In the genomic region with DNA sequence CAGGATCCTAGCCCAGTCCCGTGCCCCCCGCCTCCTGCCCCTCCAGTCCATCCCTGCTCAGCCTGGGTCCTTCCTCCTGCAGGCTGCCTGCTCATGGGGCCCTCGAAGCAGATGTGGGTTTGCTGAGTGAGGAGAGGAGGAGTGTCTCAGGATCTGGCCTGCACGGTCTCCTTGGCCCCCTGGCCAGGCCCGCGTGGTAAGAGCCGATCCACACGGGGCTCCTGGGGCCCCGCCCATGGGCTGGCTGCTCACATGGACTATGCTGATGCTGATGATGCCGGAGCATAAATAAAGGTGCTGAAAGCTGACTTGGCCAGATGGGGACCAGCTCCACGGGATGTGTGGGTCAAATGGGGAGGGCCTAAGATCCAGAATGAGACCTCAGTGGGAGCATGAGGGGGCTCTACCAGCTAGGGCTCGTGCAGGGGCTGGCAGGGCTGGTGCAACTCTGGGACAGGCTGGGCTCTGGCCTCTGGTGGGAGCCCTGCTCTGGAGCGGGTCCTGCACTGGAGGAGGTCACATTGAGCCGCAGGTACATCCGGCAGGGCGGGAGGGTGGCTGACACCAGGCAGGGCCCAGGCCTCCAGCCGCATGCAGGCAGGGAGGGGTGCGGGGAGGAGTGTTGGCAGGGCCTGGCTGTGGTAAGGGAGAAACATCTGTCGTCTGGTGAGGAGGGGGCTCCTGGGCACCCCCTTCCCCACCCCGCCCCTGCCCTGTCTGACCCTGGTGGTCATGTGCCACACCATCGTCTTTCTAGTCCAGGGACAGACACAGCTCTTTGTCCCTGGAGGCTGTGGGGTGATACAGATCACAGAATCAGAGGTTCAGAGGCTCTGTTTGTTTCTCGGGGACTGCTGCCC, we compare ENCODE assay signal across 14 cellular contexts.
DNase-seq lines count a peak whose midpoint lies in the region; ATAC-seq and TF ChIP-seq lines count a peak whose summit lies in the region.
"Had no signal": no experiment of that assay in that cellular context is flagged by ENCODE, and none has a peak within 500 bp of the region (broad histone marks: within the 10 kb centered on the region; RNA-seq: fewer than 3 reads in every experiment).

No MANE protein-coding gene starts in this region.

- H3K4me3 ChIP-seq in SK-N-SH (ENCODE audit: low read depth in 2 of 2, low read length in 1 of 2) (no peak overlapping the region), endodermal cell (ENCODE audit: low read length) (no peak overlapping the region), osteoblast (ENCODE audit: insufficient read depth, low read length) (no peak overlapping the region)

- no peak for TF ChIP-seq RAD21 in SK-N-SH (IDR thresholded peaks at IDR 0.05; ENCODE audit: low read length)

- intact Hi-C loops in CD14-positive monocyte (cut with micrococcal nuclease): no loop called here

- no peaks in the 10 kb centered on the region for H3K27me3 ChIP-seq in SK-N-SH (ENCODE audit: insufficient read depth)
- no peaks in the 10 kb centered on the region for H3K27me3 ChIP-seq in endodermal cell (ENCODE audit: control insufficient read depth, insufficient read depth, low read length, poor library complexity, severe bottlenecking)
- H3K27me3 ChIP-seq in osteoblast (ENCODE audit: insufficient read depth, low read length): no peaks in the 10 kb centered on the region

- H4K20me1 ChIP-seq in SK-N-SH (ENCODE audit: insufficient read depth) (no peaks in the 10 kb centered on the region), osteoblast (ENCODE audit: insufficient read depth, low read length) (no peaks in the 10 kb centered on the region)

- H3K4me1 ChIP-seq in SK-N-SH (ENCODE audit: control insufficient read depth in 1 of 2, insufficient read depth in 2 of 2, low read depth in 1 of 2, low read length in 1 of 2): peaks cover 0 to 12% of the 10 kb centered on the region in 2 experiments; a peak in 1 of 4 replicates
- H3K4me1 ChIP-seq in endodermal cell (ENCODE audit: control insufficient read depth, insufficient read depth, low read length): no peaks in the 10 kb centered on the region
- no peaks in the 10 kb centered on the region for H3K4me1 ChIP-seq in osteoblast (ENCODE audit: insufficient read depth, low read length)

- no peak overlapping the region for H3K4me2 ChIP-seq in SK-N-SH
- H3K4me2 ChIP-seq in osteoblast (ENCODE audit: insufficient read depth, low read length): no peak overlapping the region

- H3K27ac ChIP-seq in SK-N-SH (ENCODE audit: low read depth in 2 of 2, low read length in 1 of 2) (no peak overlapping the region), endodermal cell (ENCODE audit: low read depth, low read length) (no peak overlapping the region), osteoblast (ENCODE audit: low read depth, low read length) (no peak overlapping the region)
- H3K27ac ChIP-seq: 22Rv1, C4-2B had no signal

- peaks cover 6 to 16% (median 11%) of the 10 kb centered on the region in 3 donors for H3K27me3 Mint-ChIP-seq in CD14-positive monocyte (ENCODE audit: low read depth in 3 of 3)
- H3K27me3 Mint-ChIP-seq in endodermal cell (ENCODE audit: insufficient read depth): no peaks in the 10 kb centered on the region

- H3K9me3 ChIP-seq in SK-N-SH: no peaks in the 10 kb centered on the region; the same call in 1 of the 2 replicates
- no peaks in the 10 kb centered on the region for H3K9me3 ChIP-seq in endodermal cell (ENCODE audit: control insufficient read depth, low read length)
- H3K9me3 ChIP-seq in osteoblast (ENCODE audit: low read depth, low read length): no peaks in the 10 kb centered on the region

- no peaks in the 10 kb centered on the region for H3F3A ChIP-seq in SK-N-SH (replicated peaks; ENCODE audit: insufficient read depth)

- H3K9ac ChIP-seq in SK-N-SH: no peak overlapping the region
- H3K9ac ChIP-seq in endodermal cell (ENCODE audit: extremely low read depth, low read length, poor library complexity, severe bottlenecking): no peak overlapping the region

- no peak for TF ChIP-seq CTCF in SK-N-SH (IDR thresholded peaks at IDR 0.05)
- TF ChIP-seq CTCF in CD14-positive monocyte (IDR thresholded peaks at IDR 0.05): no peak
- TF ChIP-seq CTCF in endodermal cell (conservative IDR thresholded peaks at IDR 0.05): no peak
- no peak for TF ChIP-seq CTCF in osteoblast (IDR thresholded peaks at IDR 0.05; ENCODE audit: extremely low read depth, low read depth, low read length)

- H3K79me2 ChIP-seq in SK-N-SH (ENCODE audit: insufficient read depth) (no peaks in the 10 kb centered on the region), osteoblast (ENCODE audit: insufficient read depth, low read length) (no peaks in the 10 kb centered on the region)

- no peaks in the 10 kb centered on the region for H3K36me3 ChIP-seq in SK-N-SH (replicated peaks in 1 of 2; ENCODE audit: control insufficient read depth in 1 of 2, insufficient read depth in 2 of 2, low read length in 1 of 2)
- no peaks in the 10 kb centered on the region for H3K36me3 ChIP-seq in endodermal cell (ENCODE audit: control insufficient read depth, insufficient read depth, low read length)
- no peaks in the 10 kb centered on the region for H3K36me3 ChIP-seq in osteoblast (ENCODE audit: insufficient read depth, low read length)

- H3K27ac Mint-ChIP-seq in CD14-positive monocyte (peak overlapping the region in 1 of 7 donors; percentile 57), endodermal cell (no peak overlapping the region)

- no peaks in the 10 kb centered on the region for H3K9me2 ChIP-seq in SK-N-SH

- peaks cover 0 to 5% (median 0%) of the 10 kb centered on the region in 7 donors for H3K9me3 Mint-ChIP-seq in CD14-positive monocyte
- H3K9me3 Mint-ChIP-seq in endodermal cell: no peaks in the 10 kb centered on the region

- ATAC-seq in SK-N-SH treated with all-trans-retinoic acid at 6 μM for 48 hours (no peak), HG03469 (IDR thresholded peaks at IDR 0.05; ENCODE audit: unreplicated experiment) (no peak)

- no peak overlapping the region for H3K4me3 Mint-ChIP-seq in CD14-positive monocyte
- no peak overlapping the region for H3K4me3 Mint-ChIP-seq in endodermal cell

- no peak for TF ChIP-seq EP300 in SK-N-SH (IDR thresholded peaks at IDR 0.05; ENCODE audit: borderline replicate concordance in 1 of 2, low read depth in 1 of 2, low read length in 1 of 2)

- no peaks in the 10 kb centered on the region for H3K36me3 Mint-ChIP-seq in CD14-positive monocyte
- H3K36me3 Mint-ChIP-seq in endodermal cell (ENCODE audit: low read depth): no peaks in the 10 kb centered on the region

- CTCF ChIA-PET in SK-N-SH (lab: Yijun Ruan, JAX): no interaction called here

- H3K4me1 Mint-ChIP-seq in CD14-positive monocyte (peaks cover 3% of the 10 kb centered on the region), endodermal cell (no peaks in the 10 kb centered on the region)

- DNase-seq in SK-N-SH: peak; percentile 72
- peak; percentile 43 for DNase-seq in CD14-positive monocyte (ENCODE audit: low spot score)
- peak; percentile 38 for DNase-seq in endodermal cell
- peak; percentile 54 for DNase-seq in osteoblast (ENCODE audit: insufficient read length, low spot score, missing footprints)
- no peak for DNase-seq in 8988T
- DNase-seq in activated effector memory CD4-positive, alpha-beta T cell treated with anti-CD3 and anti-CD28 coated beads, Interleukin-2, amount 50 U/mL, for 16 hours: no peak
- DNase-seq: COR-L47, DMS153, NCI-H187 treated with DMSO at 0.1 percent for 48 hours, SHP77 treated with DMSO at 0.1 percent for 48 hours had no signal

- WGBS in SK-N-SH (ENCODE audit: low lambda C conversion rate): 43% methylated on average over 14 of the region's 22 CpGs
- 89 to 98% methylated on average over 7 to 21 of the region's 22 CpGs for WGBS in endodermal cell (ENCODE audit: insufficient coverage in 1 of 2, insufficient read length in 1 of 2), 2 experiments

- POLR2A ChIA-PET in SK-N-SH (lab: Yijun Ruan, JAX): no interaction called here

- H2AFZ ChIP-seq in SK-N-SH (ENCODE audit: low read depth) (no peak overlapping the region), osteoblast (ENCODE audit: low read length) (no peak overlapping the region)

TF ChIP-seq in SK-N-SH, 30 proteins besides CTCF, POLR2A, EP300 and RAD21:
- TF ChIP-seq ELF1 (IDR thresholded peaks at IDR 0.05) (no peak), GATA2 (CRISPR knock-in tag; IDR thresholded peaks at IDR 0.05) (peak; percentile 58)

TF ChIP-seq in SK-N-SH treated with all-trans-retinoic acid at 6 μM for 48 hours, 23 proteins besides CTCF, POLR2A, EP300 and RAD21 (continues in another document):
- no peak for TF ChIP-seq ZC3H10 (CRISPR knock-in tag; IDR thresholded peaks at IDR 0.05)
- no peak for TF ChIP-seq CSDC2 (CRISPR knock-in tag; IDR thresholded peaks at IDR 0.05)
- TF ChIP-seq, protein P1, sequence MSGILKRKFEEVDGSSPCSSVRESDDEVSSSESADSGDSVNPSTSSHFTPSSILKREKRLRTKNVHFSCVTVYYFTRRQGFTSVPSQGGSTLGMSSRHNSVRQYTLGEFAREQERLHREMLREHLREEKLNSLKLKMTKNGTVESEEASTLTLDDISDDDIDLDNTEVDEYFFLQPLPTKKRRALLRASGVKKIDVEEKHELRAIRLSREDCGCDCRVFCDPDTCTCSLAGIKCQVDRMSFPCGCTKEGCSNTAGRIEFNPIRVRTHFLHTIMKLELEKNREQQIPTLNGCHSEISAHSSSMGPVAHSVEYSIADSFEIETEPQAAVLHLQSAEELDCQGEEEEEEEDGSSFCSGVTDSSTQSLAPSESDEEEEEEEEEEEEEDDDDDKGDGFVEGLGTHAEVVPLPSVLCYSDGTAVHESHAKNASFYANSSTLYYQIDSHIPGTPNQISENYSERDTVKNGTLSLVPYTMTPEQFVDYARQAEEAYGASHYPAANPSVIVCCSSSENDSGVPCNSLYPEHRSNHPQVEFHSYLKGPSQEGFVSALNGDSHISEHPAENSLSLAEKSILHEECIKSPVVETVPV (CRISPR knock-in tag; IDR thresholded peaks at IDR 0.05): no peak
- no peak for TF ChIP-seq TOX (CRISPR knock-in tag; IDR thresholded peaks at IDR 0.05; ENCODE audit: borderline replicate concordance)
- TF ChIP-seq, protein P2, sequence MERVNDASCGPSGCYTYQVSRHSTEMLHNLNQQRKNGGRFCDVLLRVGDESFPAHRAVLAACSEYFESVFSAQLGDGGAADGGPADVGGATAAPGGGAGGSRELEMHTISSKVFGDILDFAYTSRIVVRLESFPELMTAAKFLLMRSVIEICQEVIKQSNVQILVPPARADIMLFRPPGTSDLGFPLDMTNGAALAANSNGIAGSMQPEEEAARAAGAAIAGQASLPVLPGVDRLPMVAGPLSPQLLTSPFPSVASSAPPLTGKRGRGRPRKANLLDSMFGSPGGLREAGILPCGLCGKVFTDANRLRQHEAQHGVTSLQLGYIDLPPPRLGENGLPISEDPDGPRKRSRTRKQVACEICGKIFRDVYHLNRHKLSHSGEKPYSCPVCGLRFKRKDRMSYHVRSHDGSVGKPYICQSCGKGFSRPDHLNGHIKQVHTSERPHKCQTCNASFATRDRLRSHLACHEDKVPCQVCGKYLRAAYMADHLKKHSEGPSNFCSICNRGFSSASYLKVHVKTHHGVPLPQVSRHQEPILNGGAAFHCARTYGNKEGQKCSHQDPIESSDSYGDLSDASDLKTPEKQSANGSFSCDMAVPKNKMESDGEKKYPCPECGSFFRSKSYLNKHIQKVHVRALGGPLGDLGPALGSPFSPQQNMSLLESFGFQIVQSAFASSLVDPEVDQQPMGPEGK (CRISPR knock-in tag; IDR thresholded peaks at IDR 0.05; ENCODE audit: borderline replicate concordance): no peak
- no peak for TF ChIP-seq ZFP30 (CRISPR knock-in tag; IDR thresholded peaks at IDR 0.05)
- TF ChIP-seq OSR1 (CRISPR knock-in tag; IDR thresholded peaks at IDR 0.05): no peak
- TF ChIP-seq PPARA (CRISPR knock-in tag; IDR thresholded peaks at IDR 0.05; ENCODE audit: borderline replicate concordance): no peak

Comparison
In these comparisons a context has a peak if more than half of its experiments do, and no peak if none do; other contexts are left out.
1. DNase-seq: peak in SK-N-SH (single experiment), CD14-positive monocyte (single experiment), endodermal cell (single experiment) and osteoblast (single experiment); none in 8988T (single experiment) and activated effector memory CD4-positive, alpha-beta T cell treated with anti-CD3 and anti-CD28 coated beads, Interleukin-2, amount 50 U/mL, for 16 hours (single experiment).